Comparison of ENCODE assay signal across 13 cellular contexts in the genomic region with DNA sequence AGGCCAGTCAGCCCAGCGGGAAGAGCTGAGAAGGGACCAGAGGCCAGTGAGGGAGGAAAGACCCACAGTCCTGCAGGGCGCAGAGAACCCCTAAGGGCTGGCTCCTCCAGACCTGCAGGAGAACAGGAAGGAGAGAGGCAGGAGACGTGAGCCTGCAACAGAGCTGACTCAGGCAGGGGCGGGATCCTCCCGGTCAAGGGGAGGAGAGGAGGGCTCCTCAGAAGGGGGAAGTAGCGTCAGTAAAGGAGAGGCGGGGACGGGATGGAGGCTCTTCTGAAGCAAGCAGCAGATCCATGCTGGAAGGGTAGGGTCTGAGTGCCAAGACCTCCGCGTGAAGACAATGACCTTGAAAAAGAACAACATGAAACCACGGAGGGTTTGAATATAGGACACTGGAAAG. TPM values are rescaled to one million over a fixed set of nuclear protein-coding genes. Genes with fewer than 3 reads are reported as not detected.
A peak's percentile ranks its signal among the peaks of the same experiment; 100 is the strongest.
DNase-seq lines count a peak whose midpoint lies in the region; ATAC-seq and TF ChIP-seq lines count a peak whose summit lies in the region.
"Had no signal": no experiment of that assay in that cellular context is flagged by ENCODE, and none has a peak within 500 bp of the region (broad histone marks: within the 10 kb centered on the region; RNA-seq: fewer than 3 reads in every experiment).

No MANE protein-coding gene starts in this region.

- H3K4me1 ChIP-seq in GM23338 (ENCODE audit: insufficient read depth) (0 out of 2 replicates have a peak, but pooled peaks cover 5% of the 10 kb centered on the region), hepatocyte (ENCODE audit: insufficient read depth) (no peaks in the 10 kb centered on the region)

- no peak overlapping the region for H3K27ac Mint-ChIP-seq in GM23338

- peak; percentile 55 for ATAC-seq in GM23338
- ATAC-seq in GM21390 (IDR thresholded peaks at IDR 0.05; ENCODE audit: unreplicated experiment) = no peak
- ATAC-seq in GM19324 (IDR thresholded peaks at IDR 0.05; ENCODE audit: low FRiP score, unreplicated experiment) = no peak

- H3K9me2 ChIP-seq in GM23338 (ENCODE audit: insufficient read depth) = 0 out of 2 replicates have a peak, but pooled peaks cover 1% of the 10 kb centered on the region
- H3K9me2 ChIP-seq in hepatocyte (replicated peaks; ENCODE audit: insufficient read depth) = no peaks in the 10 kb centered on the region

- H3K4me2 ChIP-seq in GM23338 (no peak overlapping the region), hepatocyte (no peak overlapping the region)

- H3K4me1 Mint-ChIP-seq in GM23338 = peaks cover 17% of the 10 kb centered on the region

- H3K27ac ChIP-seq in GM23338 (ENCODE audit: low read depth) (no peak overlapping the region), RWPE1 (no peak overlapping the region), hepatocyte (no peak overlapping the region)

- CTCF ChIA-PET in RWPE1 (lab: Yijun Ruan, JAX) = no interaction called here

- H3K9me3 ChIP-seq in hepatocyte (ENCODE audit: low read depth) = no peaks in the 10 kb centered on the region

- H2AFZ ChIP-seq in GM23338 = no peak overlapping the region
- no peak overlapping the region for H2AFZ ChIP-seq in hepatocyte

- H3K4me3 ChIP-seq in GM23338 (no peak overlapping the region), hepatocyte (no peak overlapping the region)

- TF ChIP-seq CTCF in GM23338 (conservative IDR thresholded peaks at IDR 0.05; ENCODE audit: low read depth in 2 of 2) = no peak
- no peak for TF ChIP-seq CTCF in RWPE1 (conservative IDR thresholded peaks at IDR 0.05; ENCODE audit: low read depth)
- no peak for TF ChIP-seq CTCF in hepatocyte (IDR thresholded peaks at IDR 0.05; ENCODE audit: poor library complexity)

- H3K9me3 Mint-ChIP-seq in GM23338 = 0 out of 3 replicates have a peak, but pooled peaks cover 2% of the 10 kb centered on the region

- intact Hi-C loops in posterior cingulate gyrus (cut with DNase I) = no loop called here

- no peaks in the 10 kb centered on the region for H3K36me3 ChIP-seq in GM23338 (ENCODE audit: insufficient read depth)
- no peaks in the 10 kb centered on the region for H3K36me3 ChIP-seq in hepatocyte (replicated peaks; ENCODE audit: insufficient read depth, low read depth)

- H3K4me3 Mint-ChIP-seq in GM23338 = no peak overlapping the region

- H4K20me1 ChIP-seq in GM23338 (replicated peaks; ENCODE audit: insufficient read depth) (no peaks in the 10 kb centered on the region), hepatocyte (ENCODE audit: insufficient read depth, poor library complexity, severe bottlenecking) (no peaks in the 10 kb centered on the region)

- POLR2A ChIA-PET in RWPE1 (lab: Yijun Ruan, JAX; ENCODE audit: low non-redundant PET) = no interaction called here

- H3K79me2 ChIP-seq in GM23338 (replicated peaks; ENCODE audit: insufficient read depth) = no peaks in the 10 kb centered on the region
- H3K79me2 ChIP-seq in hepatocyte = no peaks in the 10 kb centered on the region

- H3K27me3 ChIP-seq in GM23338 (ENCODE audit: insufficient read depth) (no peaks in the 10 kb centered on the region), hepatocyte (no peaks in the 10 kb centered on the region)

- H3F3A ChIP-seq in GM23338 (replicated peaks; ENCODE audit: low read depth) = no peaks in the 10 kb centered on the region

- DNase-seq in GM23338 (ENCODE audit: low spot score) (peak; percentile 14), RWPE1 (ENCODE audit: low spot score) (peak; percentile 7), glomerular visceral epithelial cell (ENCODE audit: extremely low spot score) (peak; percentile 8), posterior cingulate gyrus (peak in 6 of 10 donors; percentile 16 to 81 (median 21)), hepatocyte (ENCODE audit: low spot score) (no peak), NCI-H510A (lab: John Stamatoyannopoulos, UW) (no peak)
- DNase-seq: central memory CD4-positive, alpha-beta T cell; DMS 273 treated with DMSO at 0.1 percent for 48 hours; foreskin fibroblast; NCI-H774; stimulated activated CD4-positive, alpha-beta T cell treated with anti-CD3 and anti-CD28 coated beads, Interleukin-12 subunit alpha, Interleukin-12 subunit beta, amount 100 ng/mL, for 4 hours had no signal

- H3K36me3 Mint-ChIP-seq in GM23338 (ENCODE audit: low read depth) = no peaks in the 10 kb centered on the region; the same call in 2 of the 3 replicates

- WGBS in hepatocyte (ENCODE audit: low lambda C conversion rate, missing lambda C conversion rate) = 80% methylated on average over 11 of the region's 11 CpGs

- peaks cover 2% of the 10 kb centered on the region for H3K27me3 Mint-ChIP-seq in GM23338 (ENCODE audit: insufficient read depth, low read depth, poor library complexity)

TF ChIP-seq in GM23338, 12 proteins besides CTCF, POLR2A, EP300 and RAD21:
- no peak for TF ChIP-seq ETS1 (IDR thresholded peaks at IDR 0.05)
TF ChIP-seq in GM23338: peak in this region for 0.

RNA-seq across cellular contexts. Expression of gene TRABD2A, which starts 50.8 kb away (rescaled TPM):
- total RNA-seq in GM23338 (2014; rRNA removed; shearing (Covaris generic)) = 12.1 and 15.7 TPM in 2 replicates
- polyA plus RNA-seq in GM23338 (2016; fragmentation: Nextera tagmentation; extraction: Ambion mirVana) = 5.5 and 6.0 TPM in 2 replicates
- total RNA-seq in hepatocyte = 2.2 and 4.1 TPM in 2 replicates
- polyA plus RNA-seq in hepatocyte = 1.6 and 2.9 TPM in 2 replicates

Comparison
In these comparisons a context has a peak if more than half of its experiments do, and no peak if none do; other contexts are left out.
1. DNase-seq: peak in GM23338 (single experiment), RWPE1 (single experiment), glomerular visceral epithelial cell (single experiment) and posterior cingulate gyrus (6 of 10); none in hepatocyte (single experiment) and NCI-H510A (single experiment).